18 cellular contexts compared by ENCODE assay signal in genomic region chr11:62054081-62054480, GRCh38.
"Had no signal": no experiment of that assay in that cellular context is flagged by ENCODE, and none has a peak within 500 bp of the region (broad histone marks: within the 10 kb centered on the region; RNA-seq: fewer than 3 reads in every experiment).

No MANE protein-coding gene starts in this region.

- H3K9me3 ChIP-seq: esophagus squamous epithelium, left ventricle myocardium inferior, lower lobe of right lung, psoas muscle had no signal

- H3K4me3 ChIP-seq: esophagus squamous epithelium, left ventricle myocardium inferior, lower lobe of right lung, psoas muscle, skin epidermis had no signal

- H3K9me3 Mint-ChIP-seq: dendritic cell treated with granulocyte-macrophage colony-stimulating factor and Interleukin-4, amounts not matched to agents 40 ng/mL and 50 ng/mL, for 4 days; effector memory CD8-positive, alpha-beta T cell; immature natural killer cell; nephron; type B pancreatic cell had no signal

- DNase-seq: esophagus squamous epithelium; immature natural killer cell; left ventricle myocardium inferior; midbrain; naive B cell; psoas muscle; retina; stimulated activated CD4-positive, alpha-beta T cell treated with anti-CD3 and anti-CD28 coated beads, Interleukin-2, amount 100 ng/mL, for 48 hours; stimulated activated naive CD4-positive, alpha-beta T cell treated with Interleukin-2 at 50 U/mL for 16 hours had no signal

- H3K27ac ChIP-seq: esophagus squamous epithelium, left ventricle myocardium inferior, lower lobe of right lung, psoas muscle, skin epidermis had no signal

- H3K36me3 ChIP-seq: esophagus squamous epithelium, left ventricle myocardium inferior, lower lobe of right lung had no signal

- H3K4me1 Mint-ChIP-seq: immature natural killer cell, naive B cell had no signal

- H3K36me3 Mint-ChIP-seq: immature natural killer cell, naive B cell, type B pancreatic cell had no signal

- H3K4me1 ChIP-seq: lower lobe of right lung, psoas muscle had no signal

- ATAC-seq: effector memory CD8-positive, alpha-beta T cell; psoas muscle; sciatic nerve had no signal

- H3K27ac Mint-ChIP-seq: dendritic cell treated with granulocyte-macrophage colony-stimulating factor and Interleukin-4, amounts not matched to agents 40 ng/mL and 50 ng/mL, for 4 days; immature natural killer cell; type B pancreatic cell had no signal

- H3K4me3 Mint-ChIP-seq: dendritic cell treated with granulocyte-macrophage colony-stimulating factor and Interleukin-4, amounts not matched to agents 40 ng/mL and 50 ng/mL, for 4 days; effector memory CD8-positive, alpha-beta T cell; immature natural killer cell; naive B cell; nephron; type B pancreatic cell had no signal

- H3K27me3 Mint-ChIP-seq: type B pancreatic cell had no signal

- FAIRE-seq: keratinocyte, urothelium cell line had no signal
